In genomic region chr1:89884718-89885596, GRCh38 we compare ENCODE assay signal across 20 cellular contexts.
DNase-seq lines count a peak whose midpoint lies in the region; ATAC-seq, FAIRE-seq and TF ChIP-seq lines count a peak whose summit lies in the region.
"Had no signal": no experiment of that assay in that cellular context is flagged by ENCODE, and none has a peak within 500 bp of the region (broad histone marks: within the 10 kb centered on the region; RNA-seq: fewer than 3 reads in every experiment).

No MANE protein-coding gene starts in this region.

- no peak overlapping the region for H3K4me3 ChIP-seq in A673 (ENCODE audit: low read depth, low read length, poor library complexity, severe bottlenecking)
- H3K4me3 ChIP-seq in K562 = no peak overlapping the region
- H3K4me3 ChIP-seq in small intestine (ENCODE audit: low read depth in 1 of 2, low read length in 2 of 2) = no peak overlapping the region
- H3K4me3 ChIP-seq: gastroesophageal sphincter, lower lobe of right lung, prostate gland had no signal

- CTCF ChIA-PET in A673 (lab: Charles Lee) = interaction anchor here (0.8 kb wide), 1 partner anchor 42 kb away, joined by 3 read pairs; no protein-coding TSS in a partner anchor
- CTCF ChIA-PET in K562 (lab: Yijun Ruan, JAX; ENCODE audit: low intra/inter-chr PET ratio) = no interaction called here

- no peak for FAIRE-seq in K562 (lab: Jason Lieb, UNC)
- FAIRE-seq in small intestine (lab: Jason Lieb, UNC) = no peak
- FAIRE-seq: A204.1, GM12892, urothelium cell line had no signal

- H3K4me2 ChIP-seq in K562 (ENCODE audit: insufficient read depth, low read length) = no peak overlapping the region; the same call in 1 of the 2 replicates

- BruUV-seq in A673 (replicated peaks; lab: Mats Ljungman, UMichigan) (no TSS peak), K562 (replicated peaks; lab: Mats Ljungman, UMichigan) (no TSS peak)

- H4K20me1 ChIP-seq in K562 (replicated peaks; ENCODE audit: control insufficient read depth, insufficient read depth, low read length) = no peaks in the 10 kb centered on the region

- in situ Hi-C loops in K562 (cut with MboI) = no loop called here

- H3K27ac ChIP-seq in A673 (ENCODE audit: low read depth, low read length, poor library complexity, severe bottlenecking) (peak overlapping the region; percentile 70), K562 (ENCODE audit: extremely low read depth, low read depth, low read length) (no peak overlapping the region), foreskin keratinocyte (no peak overlapping the region), small intestine (ENCODE audit: low read depth in 1 of 2, low read length in 1 of 2) (no peak overlapping the region)
- H3K27ac ChIP-seq: gastroesophageal sphincter, lower lobe of right lung, prostate gland had no signal

- no peak for TF ChIP-seq CTCF in A673 (conservative IDR thresholded peaks at IDR 0.05; ENCODE audit: low read depth, low read length)
- TF ChIP-seq CTCF in K562 (IDR thresholded peaks at IDR 0.05 in 2 of 3, conservative IDR thresholded peaks at IDR 0.05 in 1 of 3; ENCODE audit: insufficient read depth in 2 of 3, low read depth in 1 of 3, low read length in 3 of 3) = no peak
- TF ChIP-seq CTCF in foreskin keratinocyte (conservative IDR thresholded peaks at IDR 0.05) = no peak

- H3K36me3 ChIP-seq in A673 (ENCODE audit: insufficient read depth, low read length, poor library complexity, severe bottlenecking) = peaks cover 18% of the 10 kb centered on the region
- H3K36me3 ChIP-seq in K562 (ENCODE audit: control insufficient read depth, insufficient read depth, low read length) = peaks cover 32% of the 10 kb centered on the region
- H3K36me3 ChIP-seq in small intestine (ENCODE audit: control insufficient read depth in 2 of 2, insufficient read depth in 2 of 2, low read length in 2 of 2) = peaks cover 0 to 2% of the 10 kb centered on the region in 2 donors
- H3K36me3 ChIP-seq: gastroesophageal sphincter, lower lobe of right lung, prostate gland had no signal

- DNase-seq in A673 (ENCODE audit: low spot score) = peak; percentile 62
- DNase-seq in HS-5 (ENCODE audit: low read depth) = peak; percentile 60
- no peak for DNase-seq in K562 (ENCODE audit: extremely low read depth in 1 of 4, low spot score in 3 of 4)
- peak in 1 of 2 donors; percentile 61 for DNase-seq in foreskin keratinocyte
- no peak for DNase-seq in small intestine
- no peak for DNase-seq in AG08395 (ENCODE audit: low spot score)
- DNase-seq: CD4-positive, alpha-beta T cell; lower lobe of right lung; NCI-H2081; NCI-H524 had no signal

- TF ChIP-seq EP300 in K562 (IDR thresholded peaks at IDR 0.05; ENCODE audit: low read length) = no peak

- no peak for TF ChIP-seq POLR2A in K562 (conservative IDR thresholded peaks at IDR 0.05)

- H2AFZ ChIP-seq in K562 (ENCODE audit: low read depth, low read length) = no peak overlapping the region

- intact Hi-C loops in A673 (cut with micrococcal nuclease; ENCODE audit: unreplicated experiment) (no loop called here), K562 (cut with micrococcal nuclease) (no loop called here)

- peaks cover 69% of the 10 kb centered on the region for H3K4me1 ChIP-seq in A673 (ENCODE audit: insufficient read depth, low read length, poor library complexity, severe bottlenecking)
- H3K4me1 ChIP-seq in K562 (replicated peaks in 1 of 2; ENCODE audit: control insufficient read depth in 2 of 2, insufficient read depth in 2 of 2, low read length in 2 of 2) = peaks cover 17 to 63% of the 10 kb centered on the region in 2 experiments
- peaks cover 51% of the 10 kb centered on the region for H3K4me1 ChIP-seq in foreskin keratinocyte
- no peaks in the 10 kb centered on the region for H3K4me1 ChIP-seq in small intestine (ENCODE audit: control insufficient read depth in 2 of 2, insufficient read depth in 1 of 2, low read depth in 1 of 2, low read length in 1 of 2)
- H3K4me1 ChIP-seq: gastroesophageal sphincter, lower lobe of right lung, prostate gland had no signal

- H3K27me3 ChIP-seq in A673 (replicated peaks; ENCODE audit: insufficient read depth, low read depth, low read length, poor library complexity) (no peaks in the 10 kb centered on the region), K562 (ENCODE audit: control insufficient read depth in 2 of 2, insufficient read depth in 2 of 2, low read length in 2 of 2) (no peaks in the 10 kb centered on the region), foreskin keratinocyte (no peaks in the 10 kb centered on the region), small intestine (ENCODE audit: control insufficient read depth in 2 of 2, insufficient read depth in 2 of 2, low read length in 2 of 2) (no peaks in the 10 kb centered on the region)
- H3K27me3 ChIP-seq: gastroesophageal sphincter had no signal

- no peaks in the 10 kb centered on the region for H3K9me1 ChIP-seq in K562 (ENCODE audit: control insufficient read depth, insufficient read depth, low read length)

- 76% methylated on average over 6 of the region's 6 CpGs for WGBS in K562 (ENCODE audit: insufficient coverage, low coverage, missing lambda C conversion rate)
- 88 to 94% (median 90%) methylated on average over 6 of the region's 6 CpGs for WGBS in small intestine, 3 donors

- H3K9ac ChIP-seq in K562 (ENCODE audit: insufficient read depth in 1 of 2, low read depth in 2 of 2, low read length in 2 of 2) = no peak overlapping the region

- H3K9me3 ChIP-seq in A673 (ENCODE audit: low read depth, low read length, poor library complexity, severe bottlenecking) = peaks cover 16% of the 10 kb centered on the region
- peaks cover 12% of the 10 kb centered on the region for H3K9me3 ChIP-seq in K562 (replicated peaks; ENCODE audit: control insufficient read depth, insufficient read depth, low read depth, low read length)
- H3K9me3 ChIP-seq in small intestine (ENCODE audit: control insufficient read depth, low read depth) = no peaks in the 10 kb centered on the region
- H3K9me3 ChIP-seq: gastroesophageal sphincter, lower lobe of right lung, prostate gland had no signal

- ATAC-seq in K562 (no peak), foreskin keratinocyte (peak; percentile 8), HG02870 (IDR thresholded peaks at IDR 0.05; ENCODE audit: unreplicated experiment) (no peak), HG02885 (IDR thresholded peaks at IDR 0.05; ENCODE audit: poor library complexity, unreplicated experiment) (no peak)
- ATAC-seq: activated naive CD4-positive, alpha-beta T cell treated with anti-CD3 and anti-CD28 coated beads, Interleukin-2, amount 50 U/mL, for 72 hours; gastroesophageal sphincter; HCT116; lower lobe of right lung; natural killer cell treated with Interleukin-12 subunit alpha and Interleukin-12 subunit beta and Interleukin-15 and Interleukin-18, amount 100 ng/mL, for 72 hours had no signal

- no peak for TF ChIP-seq RAD21 in K562 (CRISPR knock-in tag; conservative IDR thresholded peaks at IDR 0.05 in 1 of 2, IDR thresholded peaks at IDR 0.05 in 1 of 2)

- POLR2A ChIA-PET in A673 (lab: Charles Lee; ENCODE audit: low non-redundant PET) = no interaction called here
- POLR2A ChIA-PET in K562 (lab: Yijun Ruan, JAX) = interaction anchor here (0.7 to 1.3 kb wide), 4 partner anchors 9 to 23 kb away, joined by 3 to 6 read pairs (median 3); no protein-coding TSS in a partner anchor

- H3K79me2 ChIP-seq in K562 (ENCODE audit: control insufficient read depth, insufficient read depth, low read length) = peaks cover 81% of the 10 kb centered on the region

TF ChIP-seq in K562, 482 proteins besides CTCF, POLR2A, EP300 and RAD21 (continues in another document):
- TF ChIP-seq NR3C1 (CRISPR knock-in tag; IDR thresholded peaks at IDR 0.05) = no peak
- TF ChIP-seq, protein P1, sequence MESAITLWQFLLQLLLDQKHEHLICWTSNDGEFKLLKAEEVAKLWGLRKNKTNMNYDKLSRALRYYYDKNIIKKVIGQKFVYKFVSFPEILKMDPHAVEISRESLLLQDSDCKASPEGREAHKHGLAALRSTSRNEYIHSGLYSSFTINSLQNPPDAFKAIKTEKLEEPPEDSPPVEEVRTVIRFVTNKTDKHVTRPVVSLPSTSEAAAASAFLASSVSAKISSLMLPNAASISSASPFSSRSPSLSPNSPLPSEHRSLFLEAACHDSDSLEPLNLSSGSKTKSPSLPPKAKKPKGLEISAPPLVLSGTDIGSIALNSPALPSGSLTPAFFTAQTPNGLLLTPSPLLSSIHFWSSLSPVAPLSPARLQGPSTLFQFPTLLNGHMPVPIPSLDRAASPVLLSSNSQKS (CRISPR knock-in tag; IDR thresholded peaks at IDR 0.05) = no peak
- TF ChIP-seq C11orf30 (IDR thresholded peaks at IDR 0.05; ENCODE audit: low read depth) = peak; percentile 69
- no peak for TF ChIP-seq CXXC5 (CRISPR knock-in tag; IDR thresholded peaks at IDR 0.05)
- no peak for TF ChIP-seq RUNX1 (IDR thresholded peaks at IDR 0.05; ENCODE audit: low read depth)
- no peak for TF ChIP-seq BRD4 (IDR thresholded peaks at IDR 0.05)
- TF ChIP-seq TAF7 (tag; IDR thresholded peaks at IDR 0.05) = no peak
- TF ChIP-seq ZKSCAN8 (CRISPR knock-in tag; IDR thresholded peaks at IDR 0.05) = no peak
- TF ChIP-seq BACH1 (tag; IDR thresholded peaks at IDR 0.05) = no peak
- TF ChIP-seq CBFB (CRISPR knock-in tag; IDR thresholded peaks at IDR 0.05) = no peak
- TF ChIP-seq FOSL1 (tag; conservative IDR thresholded peaks at IDR 0.05) = 0 out of 2 replicates have a peak, but pooled peaks have one; percentile 27
- no peak for TF ChIP-seq ESRRA (IDR thresholded peaks at IDR 0.05; ENCODE audit: borderline replicate concordance, low read depth)
- TF ChIP-seq CHAMP1 (IDR thresholded peaks at IDR 0.05) = no peak
- no peak for TF ChIP-seq NFIC (IDR thresholded peaks at IDR 0.05)
- TF ChIP-seq POLR2B (IDR thresholded peaks at IDR 0.05; ENCODE audit: low read depth, partially characterized antibody) = no peak
- no peak for TF ChIP-seq TAF15 (IDR thresholded peaks at IDR 0.05; ENCODE audit: low read depth, low read length)

Comparison
In these comparisons a context has a peak if more than half of its experiments do, and no peak if none do; other contexts are left out.
1. DNase-seq: peak in A673 (single experiment) and HS-5 (single experiment); none in K562 (0 of 4), small intestine (single experiment) and AG08395 (single experiment).